In the genomic region with DNA sequence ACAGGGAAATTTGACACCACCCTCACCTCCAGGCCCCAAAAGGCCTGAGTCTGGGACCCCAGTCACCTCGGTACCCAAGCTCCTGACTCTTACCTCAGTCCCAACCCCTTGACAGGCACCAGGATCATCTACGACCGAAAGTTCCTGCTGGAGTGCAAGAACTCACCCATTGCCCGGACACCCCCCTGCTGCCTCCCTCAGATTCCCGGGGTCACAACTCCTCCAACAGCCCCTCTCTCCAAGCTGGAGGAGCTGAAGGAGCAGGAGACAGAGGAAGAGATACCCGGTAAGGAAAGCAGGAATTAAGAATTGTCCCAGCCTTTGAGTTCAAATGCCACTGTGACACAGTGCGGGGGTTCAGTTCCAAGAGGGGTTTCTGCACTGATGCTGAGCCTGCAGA, we compare ENCODE assay signal across 1 cellular context.
TF ChIP-seq lines count a peak whose summit lies in the region.

No MANE protein-coding gene starts in this region.

TF ChIP-seq in H1, 55 proteins besides CTCF, POLR2A, EP300 and RAD21:
- TF ChIP-seq TAF7 (optimal IDR thresholded peaks at IDR 0.05; ENCODE audit: borderline replicate concordance, low read depth, low read length) = no peak
- TF ChIP-seq SP2 (IDR thresholded peaks at IDR 0.05; ENCODE audit: low read length) = no peak
- no peak for TF ChIP-seq TBP (IDR thresholded peaks at IDR 0.05; ENCODE audit: low read depth, low read length)
- no peak for TF ChIP-seq SIX5 (IDR thresholded peaks at IDR 0.05; ENCODE audit: low read depth, low read length)
- TF ChIP-seq BACH1 (IDR thresholded peaks at IDR 0.05; ENCODE audit: low read length) = no peak
- TF ChIP-seq BCL11A (IDR thresholded peaks at IDR 0.05; ENCODE audit: low read depth in 2 of 2, low read length in 2 of 2) = no peak
- TF ChIP-seq, protein P1, sequence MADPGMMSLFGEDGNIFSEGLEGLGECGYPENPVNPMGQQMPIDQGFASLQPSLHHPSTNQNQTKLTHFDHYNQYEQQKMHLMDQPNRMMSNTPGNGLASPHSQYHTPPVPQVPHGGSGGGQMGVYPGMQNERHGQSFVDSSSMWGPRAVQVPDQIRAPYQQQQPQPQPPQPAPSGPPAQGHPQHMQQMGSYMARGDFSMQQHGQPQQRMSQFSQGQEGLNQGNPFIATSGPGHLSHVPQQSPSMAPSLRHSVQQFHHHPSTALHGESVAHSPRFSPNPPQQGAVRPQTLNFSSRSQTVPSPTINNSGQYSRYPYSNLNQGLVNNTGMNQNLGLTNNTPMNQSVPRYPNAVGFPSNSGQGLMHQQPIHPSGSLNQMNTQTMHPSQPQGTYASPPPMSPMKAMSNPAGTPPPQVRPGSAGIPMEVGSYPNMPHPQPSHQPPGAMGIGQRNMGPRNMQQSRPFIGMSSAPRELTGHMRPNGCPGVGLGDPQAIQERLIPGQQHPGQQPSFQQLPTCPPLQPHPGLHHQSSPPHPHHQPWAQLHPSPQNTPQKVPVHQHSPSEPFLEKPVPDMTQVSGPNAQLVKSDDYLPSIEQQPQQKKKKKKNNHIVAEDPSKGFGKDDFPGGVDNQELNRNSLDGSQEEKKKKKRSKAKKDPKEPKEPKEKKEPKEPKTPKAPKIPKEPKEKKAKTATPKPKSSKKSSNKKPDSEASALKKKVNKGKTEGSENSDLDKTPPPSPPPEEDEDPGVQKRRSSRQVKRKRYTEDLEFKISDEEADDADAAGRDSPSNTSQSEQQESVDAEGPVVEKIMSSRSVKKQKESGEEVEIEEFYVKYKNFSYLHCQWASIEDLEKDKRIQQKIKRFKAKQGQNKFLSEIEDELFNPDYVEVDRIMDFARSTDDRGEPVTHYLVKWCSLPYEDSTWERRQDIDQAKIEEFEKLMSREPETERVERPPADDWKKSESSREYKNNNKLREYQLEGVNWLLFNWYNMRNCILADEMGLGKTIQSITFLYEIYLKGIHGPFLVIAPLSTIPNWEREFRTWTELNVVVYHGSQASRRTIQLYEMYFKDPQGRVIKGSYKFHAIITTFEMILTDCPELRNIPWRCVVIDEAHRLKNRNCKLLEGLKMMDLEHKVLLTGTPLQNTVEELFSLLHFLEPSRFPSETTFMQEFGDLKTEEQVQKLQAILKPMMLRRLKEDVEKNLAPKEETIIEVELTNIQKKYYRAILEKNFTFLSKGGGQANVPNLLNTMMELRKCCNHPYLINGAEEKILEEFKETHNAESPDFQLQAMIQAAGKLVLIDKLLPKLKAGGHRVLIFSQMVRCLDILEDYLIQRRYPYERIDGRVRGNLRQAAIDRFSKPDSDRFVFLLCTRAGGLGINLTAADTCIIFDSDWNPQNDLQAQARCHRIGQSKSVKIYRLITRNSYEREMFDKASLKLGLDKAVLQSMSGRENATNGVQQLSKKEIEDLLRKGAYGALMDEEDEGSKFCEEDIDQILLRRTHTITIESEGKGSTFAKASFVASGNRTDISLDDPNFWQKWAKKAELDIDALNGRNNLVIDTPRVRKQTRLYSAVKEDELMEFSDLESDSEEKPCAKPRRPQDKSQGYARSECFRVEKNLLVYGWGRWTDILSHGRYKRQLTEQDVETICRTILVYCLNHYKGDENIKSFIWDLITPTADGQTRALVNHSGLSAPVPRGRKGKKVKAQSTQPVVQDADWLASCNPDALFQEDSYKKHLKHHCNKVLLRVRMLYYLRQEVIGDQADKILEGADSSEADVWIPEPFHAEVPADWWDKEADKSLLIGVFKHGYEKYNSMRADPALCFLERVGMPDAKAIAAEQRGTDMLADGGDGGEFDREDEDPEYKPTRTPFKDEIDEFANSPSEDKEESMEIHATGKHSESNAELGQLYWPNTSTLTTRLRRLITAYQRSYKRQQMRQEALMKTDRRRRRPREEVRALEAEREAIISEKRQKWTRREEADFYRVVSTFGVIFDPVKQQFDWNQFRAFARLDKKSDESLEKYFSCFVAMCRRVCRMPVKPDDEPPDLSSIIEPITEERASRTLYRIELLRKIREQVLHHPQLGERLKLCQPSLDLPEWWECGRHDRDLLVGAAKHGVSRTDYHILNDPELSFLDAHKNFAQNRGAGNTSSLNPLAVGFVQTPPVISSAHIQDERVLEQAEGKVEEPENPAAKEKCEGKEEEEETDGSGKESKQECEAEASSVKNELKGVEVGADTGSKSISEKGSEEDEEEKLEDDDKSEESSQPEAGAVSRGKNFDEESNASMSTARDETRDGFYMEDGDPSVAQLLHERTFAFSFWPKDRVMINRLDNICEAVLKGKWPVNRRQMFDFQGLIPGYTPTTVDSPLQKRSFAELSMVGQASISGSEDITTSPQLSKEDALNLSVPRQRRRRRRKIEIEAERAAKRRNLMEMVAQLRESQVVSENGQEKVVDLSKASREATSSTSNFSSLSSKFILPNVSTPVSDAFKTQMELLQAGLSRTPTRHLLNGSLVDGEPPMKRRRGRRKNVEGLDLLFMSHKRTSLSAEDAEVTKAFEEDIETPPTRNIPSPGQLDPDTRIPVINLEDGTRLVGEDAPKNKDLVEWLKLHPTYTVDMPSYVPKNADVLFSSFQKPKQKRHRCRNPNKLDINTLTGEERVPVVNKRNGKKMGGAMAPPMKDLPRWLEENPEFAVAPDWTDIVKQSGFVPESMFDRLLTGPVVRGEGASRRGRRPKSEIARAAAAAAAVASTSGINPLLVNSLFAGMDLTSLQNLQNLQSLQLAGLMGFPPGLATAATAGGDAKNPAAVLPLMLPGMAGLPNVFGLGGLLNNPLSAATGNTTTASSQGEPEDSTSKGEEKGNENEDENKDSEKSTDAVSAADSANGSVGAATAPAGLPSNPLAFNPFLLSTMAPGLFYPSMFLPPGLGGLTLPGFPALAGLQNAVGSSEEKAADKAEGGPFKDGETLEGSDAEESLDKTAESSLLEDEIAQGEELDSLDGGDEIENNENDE (IDR thresholded peaks at IDR 0.05; ENCODE audit: insufficient replicate concordance, low read length) = no peak
- TF ChIP-seq POLR2AphosphoS5 (IDR thresholded peaks at IDR 0.05; ENCODE audit: low read depth, low read length) = no peak
- no peak for TF ChIP-seq SRF (IDR thresholded peaks at IDR 0.05; ENCODE audit: low read depth, low read length)
- TF ChIP-seq, protein P2, sequence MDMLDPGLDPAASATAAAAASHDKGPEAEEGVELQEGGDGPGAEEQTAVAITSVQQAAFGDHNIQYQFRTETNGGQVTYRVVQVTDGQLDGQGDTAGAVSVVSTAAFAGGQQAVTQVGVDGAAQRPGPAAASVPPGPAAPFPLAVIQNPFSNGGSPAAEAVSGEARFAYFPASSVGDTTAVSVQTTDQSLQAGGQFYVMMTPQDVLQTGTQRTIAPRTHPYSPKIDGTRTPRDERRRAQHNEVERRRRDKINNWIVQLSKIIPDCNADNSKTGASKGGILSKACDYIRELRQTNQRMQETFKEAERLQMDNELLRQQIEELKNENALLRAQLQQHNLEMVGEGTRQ (IDR thresholded peaks at IDR 0.05; ENCODE audit: low read length) = no peak
- no peak for TF ChIP-seq SUZ12 (IDR thresholded peaks at IDR 0.05; ENCODE audit: low read length)
- no peak for TF ChIP-seq TAF1 (IDR thresholded peaks at IDR 0.05; ENCODE audit: low read depth, low read length)
- TF ChIP-seq HDAC2 (IDR thresholded peaks at IDR 0.05; ENCODE audit: borderline replicate concordance in 1 of 2, low read depth in 2 of 2, low read length in 2 of 2) = no peak
- no peak for TF ChIP-seq JUND (IDR thresholded peaks at IDR 0.05; ENCODE audit: low read length)
- TF ChIP-seq CHD2 (IDR thresholded peaks at IDR 0.05; ENCODE audit: low read length) = no peak
